Comparison of ENCODE assay signal across 10 cellular contexts in the genomic region with DNA sequence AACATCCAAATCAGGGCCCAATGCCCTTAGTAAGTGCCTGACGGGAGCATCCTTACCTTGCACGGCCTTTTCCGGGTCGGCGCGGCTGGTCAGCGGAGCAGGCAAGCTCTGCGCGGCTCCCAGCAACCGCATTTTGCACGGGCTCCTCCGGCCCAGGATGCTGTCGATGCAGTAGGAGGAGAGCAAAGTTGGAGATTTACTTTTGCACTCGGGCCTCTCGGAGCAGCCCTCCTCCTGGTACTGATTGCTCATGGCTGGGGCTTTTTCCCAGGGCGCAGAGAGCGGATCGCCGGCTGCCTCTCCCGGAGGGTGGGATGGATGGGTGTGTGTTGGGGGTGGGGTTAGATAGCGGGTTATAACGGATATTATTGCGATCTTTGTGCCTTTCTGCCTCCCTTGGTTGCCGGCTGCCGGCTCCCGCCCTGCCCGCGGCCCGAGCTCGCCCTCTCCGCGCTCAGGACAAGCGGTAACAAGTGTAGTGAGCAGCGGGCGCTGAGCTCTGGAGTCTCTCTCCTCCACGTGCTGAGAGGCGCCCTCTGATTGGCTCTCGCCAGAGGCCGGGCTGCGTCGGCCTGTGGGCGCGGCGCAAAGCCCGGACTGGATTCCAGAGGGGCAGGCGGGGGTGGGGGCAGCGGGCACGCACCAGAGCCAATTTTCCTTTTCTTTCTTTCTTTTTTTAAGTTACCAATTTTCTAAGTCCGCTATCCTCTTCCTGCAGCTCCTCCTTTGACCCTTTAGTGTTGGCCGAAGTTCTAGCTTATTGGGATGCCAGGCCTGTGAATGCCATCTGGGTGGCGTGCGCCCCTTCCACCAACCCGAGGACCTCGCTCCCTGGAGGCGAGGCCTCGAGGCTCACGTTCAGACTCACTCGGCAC. TPM values are rescaled to one million over a fixed set of nuclear protein-coding genes. Genes with fewer than 3 reads are reported as not detected.
DNase-seq lines count a peak whose midpoint lies in the region; ATAC-seq, FAIRE-seq and TF ChIP-seq lines count a peak whose summit lies in the region.
"Had no signal": no experiment of that assay in that cellular context is flagged by ENCODE, and none has a peak within 500 bp of the region (broad histone marks: within the 10 kb centered on the region; RNA-seq: fewer than 3 reads in every experiment).

Gene ARX, minus strand, starts transcription at position 480 of the 875 bp plus-strand sequence. Its CDS starts 228 bp downstream, at position 252.

- H3K27ac ChIP-seq in astrocyte (ENCODE audit: low read depth, low read length) (no peak within 1 kb of the TSS), iPS-18a (ENCODE audit: low read length) (no peak within 1 kb of the TSS)
- H3K27ac ChIP-seq: neutrophil, SJSA1 had no signal

- DNase-seq in NCI-H2029 (lab: John Stamatoyannopoulos, UW) (peak; percentile 46), NCI-H2029 treated with DMSO at 0.1 percent for 48 hours (lab: John Stamatoyannopoulos, UW) (no peak), HUDEP-2 (lab: John Stamatoyannopoulos, UW; ENCODE audit: unreplicated experiment in 76 of 76) (peak in 64 of 76 experiments; percentile 0 to 69 (median 32)), astrocyte (ENCODE audit: low read depth) (peak; percentile 36), NCI-H1436 treated with DMSO at 0.1 percent for 48 hours (lab: John Stamatoyannopoulos, UW) (no peak)
- peak; percentile 51 for DNase-seq in stimulated activated CD4-positive, alpha-beta T cell treated with anti-CD3 and anti-CD28 coated beads, Interleukin-1b, Interleukin-23, amount 100 ng/mL, for 48 hours

- no peak within 1 kb of the TSS for H3K4me3 Mint-ChIP-seq in astrocyte (ENCODE audit: unreplicated experiment)

- H3K27me3 Mint-ChIP-seq in astrocyte (ENCODE audit: low read depth, unreplicated experiment) = peaks cover 54% of the 10 kb centered on the region

- peaks cover 2% of the 10 kb centered on the region for H3K9me3 Mint-ChIP-seq in astrocyte (ENCODE audit: unreplicated experiment)

- no peaks in the 10 kb centered on the region for H3K79me2 ChIP-seq in astrocyte (ENCODE audit: insufficient read depth, low read length)

- peaks cover 2% of the 10 kb centered on the region for H3K4me1 Mint-ChIP-seq in astrocyte (ENCODE audit: low read depth, unreplicated experiment)

- H3K4me3 ChIP-seq in astrocyte (ENCODE audit: insufficient read depth, low read depth, low read length) = no peak within 1 kb of the TSS
- peak within 1 kb of the TSS; percentile 45 for H3K4me3 ChIP-seq in iPS-18a (ENCODE audit: low read length)
- H3K4me3 ChIP-seq: SJSA1 had no signal

- H2AFZ ChIP-seq in astrocyte (ENCODE audit: low read depth, low read length) = no peak within 1 kb of the TSS

- ATAC-seq in HG03025 (IDR thresholded peaks at IDR 0.05; ENCODE audit: low FRiP score, unreplicated experiment) = no peak

- FAIRE-seq in astrocyte (lab: Jason Lieb, UNC) = no peak

- H3K9me3 ChIP-seq in astrocyte (ENCODE audit: insufficient read depth, low read depth, low read length) = no peaks in the 10 kb centered on the region
- H3K9me3 ChIP-seq in iPS-18a (ENCODE audit: control insufficient read depth, low read depth, low read length) = no peaks in the 10 kb centered on the region
- H3K9me3 ChIP-seq: neutrophil, SJSA1 had no signal

- peak within 1 kb of the TSS; percentile 57 for H3K4me2 ChIP-seq in astrocyte (ENCODE audit: low read length)

- peaks cover 2% of the 10 kb centered on the region for H3K4me1 ChIP-seq in astrocyte (ENCODE audit: insufficient read depth, low read length)
- peaks cover 30% of the 10 kb centered on the region for H3K4me1 ChIP-seq in iPS-18a (ENCODE audit: control insufficient read depth, low read depth, low read length)
- H3K4me1 ChIP-seq: SJSA1 had no signal

- no peak for TF ChIP-seq CTCF in astrocyte (IDR thresholded peaks at IDR 0.05; ENCODE audit: insufficient read depth, low read depth, low read length)

- no peaks in the 10 kb centered on the region for H3K36me3 Mint-ChIP-seq in astrocyte (ENCODE audit: low read depth, unreplicated experiment)

- H3K27ac Mint-ChIP-seq in astrocyte (ENCODE audit: unreplicated experiment) = no peak within 1 kb of the TSS

- H3K9ac ChIP-seq in astrocyte (ENCODE audit: low read length) (no peak within 1 kb of the TSS), iPS-18a (ENCODE audit: low read length) (no peak within 1 kb of the TSS)

- peaks cover 1% of the 10 kb centered on the region for H4K20me1 ChIP-seq in astrocyte (ENCODE audit: insufficient read depth, low read length)

- H3K27me3 ChIP-seq in astrocyte (ENCODE audit: insufficient read depth, low read length) (peaks cover 72% of the 10 kb centered on the region), iPS-18a (ENCODE audit: control insufficient read depth, insufficient read depth, low read length) (peaks cover 98% of the 10 kb centered on the region)

- H3K36me3 ChIP-seq in astrocyte (ENCODE audit: insufficient read depth, low read length) (no peaks in the 10 kb centered on the region), iPS-18a (ENCODE audit: control insufficient read depth, low read depth, low read length) (no peaks in the 10 kb centered on the region)
- H3K36me3 ChIP-seq: neutrophil, SJSA1 had no signal

RNA-seq across cellular contexts. Expression of gene ARX, which starts in this region (rescaled TPM):
- total RNA-seq in astrocyte = not detected in 2 replicates
- total RNA-seq: SJSA1 had no signal

Comparison
In these comparisons a context has a peak if more than half of its experiments do, and no peak if none do; other contexts are left out.
1. DNase-seq: peak in NCI-H2029 (single experiment), HUDEP-2 (64 of 76) and stimulated activated CD4-positive, alpha-beta T cell treated with anti-CD3 and anti-CD28 coated beads, Interleukin-1b, Interleukin-23, amount 100 ng/mL, for 48 hours (single experiment); none in NCI-H2029 treated with DMSO at 0.1 percent for 48 hours (single experiment) and NCI-H1436 treated with DMSO at 0.1 percent for 48 hours (single experiment).
2. Peak in DNase-seq and H3K4me2 ChIP-seq in astrocyte; RNA of the gene not detected or under 1 TPM.